Comparison of ENCODE assay signal across 12 cellular contexts in genomic region chr7:137881607-137882260, GRCh38. TPM values are rescaled to one million over a fixed set of nuclear protein-coding genes. Genes with fewer than 3 reads are reported as not detected.
DNase-seq lines count a peak whose midpoint lies in the region; ATAC-seq and TF ChIP-seq lines count a peak whose summit lies in the region.
"Had no signal": no experiment of that assay in that cellular context is flagged by ENCODE, and none has a peak within 500 bp of the region (broad histone marks: within the 10 kb centered on the region; RNA-seq: fewer than 3 reads in every experiment).

No MANE protein-coding gene starts in this region.

- H3K4me1 Mint-ChIP-seq in neural progenitor cell, result peaks cover 50% of the 10 kb centered on the region
- H3K4me1 Mint-ChIP-seq: CD8-positive, alpha-beta memory T cell had no signal

- H3K27ac ChIP-seq in fibroblast of lung (ENCODE audit: insufficient read depth, low read length) (peak overlapping the region; percentile 35), coronary artery (peak overlapping the region in 1 of 2 donors; percentile 46), neural progenitor cell (no peak overlapping the region)

- H3K27me3 ChIP-seq in fibroblast of lung (ENCODE audit: control insufficient read depth, insufficient read depth, low read length) (no peaks in the 10 kb centered on the region), neural progenitor cell (no peaks in the 10 kb centered on the region)

- H3K9me3 Mint-ChIP-seq in neural progenitor cell, result peaks cover 7% of the 10 kb centered on the region
- H3K9me3 Mint-ChIP-seq: CD8-positive, alpha-beta memory T cell had no signal

- peak; percentile 25 for ATAC-seq in GM18867 (IDR thresholded peaks at IDR 0.05; ENCODE audit: unreplicated experiment)
- peak; percentile 12 for ATAC-seq in GM21723 (IDR thresholded peaks at IDR 0.05; ENCODE audit: unreplicated experiment)
- ATAC-seq in HG03457 (IDR thresholded peaks at IDR 0.05; ENCODE audit: unreplicated experiment), result peak; percentile 11
- no peak for ATAC-seq in GM19328 (IDR thresholded peaks at IDR 0.05; ENCODE audit: unreplicated experiment)

- peaks cover 13% of the 10 kb centered on the region for H3K4me1 ChIP-seq in fibroblast of lung (ENCODE audit: control insufficient read depth, extremely low read depth, insufficient read depth, low read length)
- peaks cover 51% of the 10 kb centered on the region for H3K4me1 ChIP-seq in neural progenitor cell

- H3K27me3 Mint-ChIP-seq in neural progenitor cell (ENCODE audit: insufficient read depth, low read depth), result peaks cover 9% of the 10 kb centered on the region
- H3K27me3 Mint-ChIP-seq: CD8-positive, alpha-beta memory T cell had no signal

- no peak overlapping the region for H3K4me2 ChIP-seq in fibroblast of lung (ENCODE audit: extremely low read depth, insufficient read depth, low read length)
- no peak overlapping the region for H3K4me2 ChIP-seq in neural progenitor cell

- peaks cover 1% of the 10 kb centered on the region for H3K9me3 ChIP-seq in fibroblast of lung (ENCODE audit: control insufficient read depth, insufficient read depth, low read depth, low read length)
- no peaks in the 10 kb centered on the region for H3K9me3 ChIP-seq in neural progenitor cell (ENCODE audit: low read depth)

- no peak for DNase-seq in fibroblast of lung (ENCODE audit: low read depth in 2 of 2)
- no peak for DNase-seq in coronary artery (ENCODE audit: low spot score)
- no peak for DNase-seq in NCI-H2196 treated with DMSO at 0.1 percent for 48 hours (lab: John Stamatoyannopoulos, UW; ENCODE audit: unreplicated experiment)
- DNase-seq in neural progenitor cell (ENCODE audit: low spot score), result no peak
- DNase-seq: caudate nucleus; CD8-positive, alpha-beta memory T cell; Karpas-422; NCI-H2081 treated with DMSO at 0.1 percent for 48 hours had no signal

- H3K9ac ChIP-seq in fibroblast of lung (ENCODE audit: insufficient read depth, low read length), result no peak overlapping the region
- H3K9ac ChIP-seq in neural progenitor cell, result no peak overlapping the region

- H3K4me3 ChIP-seq in fibroblast of lung (replicated peaks in 1 of 4; ENCODE audit: control extremely low read depth in 1 of 4, insufficient read depth in 1 of 4, low read depth in 3 of 4, low read length in 4 of 4), result no peak overlapping the region
- H3K4me3 ChIP-seq in coronary artery, result no peak overlapping the region
- H3K4me3 ChIP-seq in neural progenitor cell, result no peak overlapping the region

- H3K79me2 ChIP-seq in fibroblast of lung (ENCODE audit: control insufficient read depth, insufficient read depth, low read length) (peaks cover 2% of the 10 kb centered on the region), neural progenitor cell (ENCODE audit: low read depth) (no peaks in the 10 kb centered on the region)

- H2AFZ ChIP-seq in fibroblast of lung (ENCODE audit: low read length) (no peak overlapping the region), neural progenitor cell (replicated peaks) (no peak overlapping the region)

- H3F3A ChIP-seq in neural progenitor cell (ENCODE audit: low read depth), result peaks cover 57% of the 10 kb centered on the region

- H4K20me1 ChIP-seq in fibroblast of lung (ENCODE audit: control insufficient read depth, extremely low read depth, insufficient read depth, low read length) (no peaks in the 10 kb centered on the region), neural progenitor cell (ENCODE audit: low read depth) (no peaks in the 10 kb centered on the region)

- peaks cover 64% of the 10 kb centered on the region for H3K36me3 Mint-ChIP-seq in neural progenitor cell

- no peak overlapping the region for H3K4me3 Mint-ChIP-seq in neural progenitor cell
- H3K4me3 Mint-ChIP-seq: CD8-positive, alpha-beta memory T cell had no signal

- H3K36me3 ChIP-seq in fibroblast of lung (ENCODE audit: control insufficient read depth, insufficient read depth, low read length), result peaks cover 25% of the 10 kb centered on the region
- peaks cover 5% of the 10 kb centered on the region for H3K36me3 ChIP-seq in neural progenitor cell

- TF ChIP-seq CTCF in fibroblast of lung (conservative IDR thresholded peaks at IDR 0.05 in 1 of 2, IDR thresholded peaks at IDR 0.05 in 1 of 2; ENCODE audit: low read depth in 1 of 2, low read length in 2 of 2), result no peak
- TF ChIP-seq CTCF in coronary artery (IDR thresholded peaks at IDR 0.05), result no peak
- TF ChIP-seq CTCF in neural progenitor cell (IDR thresholded peaks at IDR 0.05), result no peak

- no peak overlapping the region for H3K27ac Mint-ChIP-seq in neural progenitor cell
- H3K27ac Mint-ChIP-seq: CD8-positive, alpha-beta memory T cell had no signal

RNA-seq across cellular contexts. Expression of gene DGKI, which starts 35.0 kb away (rescaled TPM):
- total RNA-seq in fibroblast of lung, result 1.3 and 2.1 TPM in 2 replicates
- polyA plus RNA-seq in fibroblast of lung, result 0.74 and 0.84 TPM in 2 replicates
- polyA plus RNA-seq in fibroblast of lung (2012), result 0.43 and 0.78 TPM in 2 replicates
- 0.11 and 0.16 TPM in 2 replicates for polyA minus RNA-seq in fibroblast of lung (ENCODE audit: low replicate concordance)
- total RNA-seq in neural progenitor cell (ENCODE audit: low replicate concordance), result 3.4 and 5.5 TPM in 2 replicates
- polyA plus RNA-seq: CD8-positive, alpha-beta memory T cell had no signal
